11 cellular contexts compared by ENCODE assay signal in the genomic region with DNA sequence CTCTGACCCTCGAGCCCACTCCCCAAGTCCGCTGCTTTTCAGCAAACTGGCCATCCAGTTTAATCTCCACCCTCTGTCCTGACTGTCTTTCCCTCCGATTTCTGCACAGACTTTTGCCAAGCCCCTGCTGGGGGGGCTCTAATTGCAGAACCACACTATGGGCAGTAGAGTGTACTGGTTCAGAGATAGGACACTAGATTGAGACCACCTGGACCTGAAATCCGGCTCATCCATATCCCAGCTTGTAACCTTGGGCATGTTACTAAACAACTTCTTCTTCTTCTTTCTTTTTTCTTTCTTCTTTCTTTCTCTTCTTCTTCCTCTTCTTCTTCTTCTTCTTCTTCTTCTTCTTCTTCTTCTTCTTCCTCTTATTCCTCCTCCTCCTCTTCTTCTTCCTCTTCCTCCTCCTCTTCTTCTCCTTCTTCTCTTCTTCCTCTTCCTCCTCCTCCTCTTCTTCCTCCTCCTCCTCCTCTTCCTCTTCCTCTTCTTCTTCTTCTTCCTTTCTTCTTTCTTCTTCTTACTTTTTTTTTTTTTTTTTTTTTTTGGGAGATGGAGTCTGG. TPM values are rescaled to one million over a fixed set of nuclear protein-coding genes. Genes with fewer than 3 reads are reported as not detected.
A peak's percentile ranks its signal among the peaks of the same experiment; 100 is the strongest.
DNase-seq lines count a peak whose midpoint lies in the region; TF ChIP-seq lines count a peak whose summit lies in the region.
"Had no signal": no experiment of that assay in that cellular context is flagged by ENCODE, and none has a peak within 500 bp of the region (broad histone marks: within the 10 kb centered on the region; RNA-seq: fewer than 3 reads in every experiment).

No MANE protein-coding gene starts in this region.

- no peak overlapping the region for H3K27ac Mint-ChIP-seq in activated CD4-positive, alpha-beta T cell treated with anti-CD3 and anti-CD28 coated beads, Interleukin-2, amount 10 ng/mL, durations not matched to agents 7 days and 5 days
- H3K27ac Mint-ChIP-seq in progenitor cell of endocrine pancreas, result no peak overlapping the region

- H3K9me3 Mint-ChIP-seq in activated CD4-positive, alpha-beta T cell treated with anti-CD3 and anti-CD28 coated beads, Interleukin-2, amount 10 ng/mL, durations not matched to agents 7 days and 5 days, result no peaks in the 10 kb centered on the region
- H3K9me3 Mint-ChIP-seq in progenitor cell of endocrine pancreas (ENCODE audit: low read depth), result no peaks in the 10 kb centered on the region

- CTCF ChIA-PET in activated CD4-positive, alpha-beta T cell treated with anti-CD3 and anti-CD28 coated beads, Interleukin-2, amount 10 ng/mL, durations not matched to agents 7 days and 5 days (lab: Charles Lee), result interaction anchor here (0.7 to 2.5 kb wide), 22 partner anchors 10 to 252 kb away, joined by 3 to 13 read pairs (median 4); partner anchors contain the start of genes HDGF, INSRR, ISG20L2 and METTL25B

- POLR2A ChIA-PET in activated CD4-positive, alpha-beta T cell treated with anti-CD3 and anti-CD28 coated beads, Interleukin-2, amount 10 ng/mL, durations not matched to agents 7 days and 5 days (lab: Charles Lee), result interaction anchor here (0.6 kb wide), 1 partner anchor 8 kb away, joined by 4 read pairs; no protein-coding TSS in a partner anchor

- DNase-seq in activated CD4-positive, alpha-beta T cell treated with anti-CD3 and anti-CD28 coated beads, Interleukin-2, amount 10 ng/mL, durations not matched to agents 7 days and 5 days, result no peak
- no peak for DNase-seq in activated CD4-positive, alpha-beta T cell treated with anti-CD3 and anti-CD28 coated beads for 48 hours
- no peak for DNase-seq in epithelial cell of proximal tubule (ENCODE audit: low read depth)
- DNase-seq in progenitor cell of endocrine pancreas (ENCODE audit: low spot score, unreplicated experiment), result no peak
- no peak for DNase-seq in NCI-H1417 (lab: John Stamatoyannopoulos, UW)
- no peak for DNase-seq in effector CD8-positive, alpha-beta T cell (lab: John Stamatoyannopoulos, UW)
- no peak for DNase-seq in GF-D8 (lab: John Stamatoyannopoulos, UW)

- H3K4me3 ChIP-seq in epithelial cell of proximal tubule (ENCODE audit: low read depth, low read length), result no peak overlapping the region

- no peaks in the 10 kb centered on the region for H3K36me3 Mint-ChIP-seq in activated CD4-positive, alpha-beta T cell treated with anti-CD3 and anti-CD28 coated beads, Interleukin-2, amount 10 ng/mL, durations not matched to agents 7 days and 5 days (ENCODE audit: low read depth)
- peaks cover 1% of the 10 kb centered on the region for H3K36me3 Mint-ChIP-seq in progenitor cell of endocrine pancreas (ENCODE audit: insufficient read depth)

- peaks cover 32% of the 10 kb centered on the region for H3K4me1 Mint-ChIP-seq in activated CD4-positive, alpha-beta T cell treated with anti-CD3 and anti-CD28 coated beads, Interleukin-2, amount 10 ng/mL, durations not matched to agents 7 days and 5 days
- peaks cover 8% of the 10 kb centered on the region for H3K4me1 Mint-ChIP-seq in progenitor cell of endocrine pancreas (ENCODE audit: low read depth)

- TF ChIP-seq CTCF in LNCAP (IDR thresholded peaks at IDR 0.05) (peak; percentile 41), epithelial cell of proximal tubule (conservative IDR thresholded peaks at IDR 0.05; ENCODE audit: low read depth, low read length) (peak; percentile 7), progenitor cell of endocrine pancreas (IDR thresholded peaks at IDR 0.05; ENCODE audit: unreplicated experiment) (no peak)

- peaks cover 67% of the 10 kb centered on the region for H3K27me3 Mint-ChIP-seq in activated CD4-positive, alpha-beta T cell treated with anti-CD3 and anti-CD28 coated beads, Interleukin-2, amount 10 ng/mL, durations not matched to agents 7 days and 5 days
- peaks cover 82% of the 10 kb centered on the region for H3K27me3 Mint-ChIP-seq in progenitor cell of endocrine pancreas

- peak overlapping the region; percentile 7 for H3K4me3 Mint-ChIP-seq in activated CD4-positive, alpha-beta T cell treated with anti-CD3 and anti-CD28 coated beads, Interleukin-2, amount 10 ng/mL, durations not matched to agents 7 days and 5 days
- H3K4me3 Mint-ChIP-seq in progenitor cell of endocrine pancreas (ENCODE audit: low read depth), result peak overlapping the region; percentile 44

RNA-seq across cellular contexts. Expression of gene LRRC71, which starts 7.7 kb away (rescaled TPM):
- not detected for total RNA-seq in activated CD4-positive, alpha-beta T cell treated with anti-CD3 and anti-CD28 coated beads, Interleukin-2, amount 10 ng/mL, durations not matched to agents 7 days and 5 days
- total RNA-seq in epithelial cell of proximal tubule (not detected in 2 replicates), progenitor cell of endocrine pancreas (not detected in 2 replicates)
- total RNA-seq: cardiac septum, fibroblast of villous mesenchyme, skeletal muscle tissue had no signal

RNA-seq across cellular contexts. Expression of gene PEAR1, which starts 34.6 kb away (rescaled TPM):
- total RNA-seq in activated CD4-positive, alpha-beta T cell treated with anti-CD3 and anti-CD28 coated beads, Interleukin-2, amount 10 ng/mL, durations not matched to agents 7 days and 5 days, result under 1 TPM; 0.07 to 0.15 TPM
- total RNA-seq in epithelial cell of proximal tubule (19.0 and 20.8 TPM in 2 replicates), progenitor cell of endocrine pancreas (0.20 TPM in 1 of 2 replicates, not detected in the other)

Comparison
In these comparisons a context has a peak if more than half of its experiments do, and no peak if none do; other contexts are left out.
1. RNA of gene PEAR1, which starts 34.6 kb away (total RNA-seq): 19.0 to 20.8 TPM in epithelial cell of proximal tubule; 0.07 to 0.15 TPM in activated CD4-positive, alpha-beta T cell treated with anti-CD3 and anti-CD28 coated beads, Interleukin-2, amount 10 ng/mL, durations not matched to agents 7 days and 5 days and 0.20 TPM in progenitor cell of endocrine pancreas; every median in the first group is over 10 times any median in the second.